In genomic region chr2:3793233-3793632, GRCh38 we compare ENCODE assay signal across 24 cellular contexts.
"Had no signal": no experiment of that assay in that cellular context is flagged by ENCODE, and none has a peak within 500 bp of the region (broad histone marks: within the 10 kb centered on the region; RNA-seq: fewer than 3 reads in every experiment).

No MANE protein-coding gene starts in this region.

- H3K27me3 ChIP-seq: pancreas, stomach, testis, thyroid gland, uterus had no signal

- FAIRE-seq: islet of Langerhans, kidney, pancreas had no signal

- H3K36me3 ChIP-seq: lower lobe of right lung, pancreas, prostate gland, stomach, thyroid gland, uterus had no signal

- ATAC-seq: lower lobe of right lung; naive thymus-derived CD8-positive, alpha-beta T cell; pancreas; sciatic nerve; stimulated activated naive B cell treated with anti-CD40 and anti-IgM and Interleukin-4, amounts not matched to agents 10 μg/mL and 1 μg/mL and 100 μg/mL, for 72 hours; stimulated activated naive CD8-positive, alpha-beta T cell treated with anti-CD3 and anti-CD28 coated beads, Interleukin-15, Interleukin-2, amounts not matched to agents 100 U/mL and 50 U/mL, for 24 hours had no signal

- H3K4me1 ChIP-seq: lower lobe of right lung, pancreas, prostate gland, stomach, testis, thyroid gland, uterus had no signal

- H3K9me3 ChIP-seq: lower lobe of right lung, pancreas, prostate gland, stomach, testis, thyroid gland, uterus had no signal

- H3K27ac ChIP-seq: lower lobe of right lung, pancreas, prostate gland, skin epidermis, stomach, testis, thyroid gland, uterus had no signal

- DNase-seq: hypothalamus; immature natural killer cell; kidney; lower lobe of right lung; mammary epithelial cell; mesenchymal stem cell; naive thymus-derived CD8-positive, alpha-beta T cell; nucleus accumbens; pancreas; retina; stimulated activated CD4-positive, alpha-beta T cell treated with anti-CD3 and anti-CD28 coated beads, Interleukin-12 subunit alpha, Interleukin-12 subunit beta, amount 100 ng/mL, for 4 hours; stimulated activated CD4-positive, alpha-beta T cell treated with anti-CD3 and anti-CD28 coated beads, Interleukin-15, amount 100 ng/mL, for 24 hours; stimulated activated CD4-positive, alpha-beta T cell treated with anti-CD3 and anti-CD28 coated beads, Interleukin-2, amount 100 ng/mL, for 24 hours; stimulated activated CD4-positive, alpha-beta T cell treated with anti-CD3 and anti-CD28 coated beads, Interleukin-4, amount 100 ng/mL, for 1 hour; stimulated activated naive B cell treated with anti-CD40 and anti-IgM and Interleukin-4, amounts not matched to agents 10 μg/mL and 1 μg/mL and 100 μg/mL, for 72 hours; stimulated activated naive CD8-positive, alpha-beta T cell treated with anti-CD3 and anti-CD28 coated beads, Interleukin-15, Interleukin-2, amounts not matched to agents 100 U/mL and 50 U/mL, for 24 hours; stomach; testis; thyroid gland; uterus had no signal

- H3K4me3 ChIP-seq: lower lobe of right lung, pancreas, prostate gland, skin epidermis, stomach, testis, thyroid gland, uterus had no signal
